In the genomic region with DNA sequence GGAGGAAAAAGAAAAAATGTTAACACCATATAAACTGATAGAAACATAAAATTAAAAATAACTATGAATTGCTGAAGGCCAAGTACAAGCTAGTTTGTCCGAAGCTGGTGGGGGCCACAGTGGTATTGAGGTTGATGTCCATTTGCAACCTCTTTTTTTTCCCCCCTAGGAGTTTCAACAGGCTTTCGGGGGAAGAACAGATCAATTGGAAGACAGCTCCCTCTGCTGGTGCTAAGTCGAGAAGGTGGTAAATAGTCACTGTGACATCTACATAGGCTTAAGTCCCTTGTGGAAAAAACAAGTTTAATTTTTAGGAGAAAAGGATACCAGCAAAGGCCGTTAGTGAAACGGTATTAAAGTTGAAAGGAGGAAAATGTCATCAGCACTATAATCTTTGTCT, we compare ENCODE assay signal across 2 cellular contexts.
TF ChIP-seq lines count a peak whose summit lies in the region.

No MANE protein-coding gene starts in this region.

TF ChIP-seq in SK-N-SH treated with all-trans-retinoic acid at 6 μM for 48 hours, 23 proteins besides CTCF, POLR2A, EP300 and RAD21 (continued from another document):
- TF ChIP-seq, protein P1, sequence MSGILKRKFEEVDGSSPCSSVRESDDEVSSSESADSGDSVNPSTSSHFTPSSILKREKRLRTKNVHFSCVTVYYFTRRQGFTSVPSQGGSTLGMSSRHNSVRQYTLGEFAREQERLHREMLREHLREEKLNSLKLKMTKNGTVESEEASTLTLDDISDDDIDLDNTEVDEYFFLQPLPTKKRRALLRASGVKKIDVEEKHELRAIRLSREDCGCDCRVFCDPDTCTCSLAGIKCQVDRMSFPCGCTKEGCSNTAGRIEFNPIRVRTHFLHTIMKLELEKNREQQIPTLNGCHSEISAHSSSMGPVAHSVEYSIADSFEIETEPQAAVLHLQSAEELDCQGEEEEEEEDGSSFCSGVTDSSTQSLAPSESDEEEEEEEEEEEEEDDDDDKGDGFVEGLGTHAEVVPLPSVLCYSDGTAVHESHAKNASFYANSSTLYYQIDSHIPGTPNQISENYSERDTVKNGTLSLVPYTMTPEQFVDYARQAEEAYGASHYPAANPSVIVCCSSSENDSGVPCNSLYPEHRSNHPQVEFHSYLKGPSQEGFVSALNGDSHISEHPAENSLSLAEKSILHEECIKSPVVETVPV (CRISPR knock-in tag; IDR thresholded peaks at IDR 0.05), result no peak
- TF ChIP-seq GLIS3 (CRISPR knock-in tag; IDR thresholded peaks at IDR 0.05) (no peak), ISL1 (CRISPR knock-in tag; IDR thresholded peaks at IDR 0.05) (no peak), ZNF8 (CRISPR knock-in tag; IDR thresholded peaks at IDR 0.05) (no peak), ZNF565 (CRISPR knock-in tag; conservative IDR thresholded peaks at IDR 0.05; ENCODE audit: low read depth) (no peak), ZFP3 (CRISPR knock-in tag; IDR thresholded peaks at IDR 0.05) (no peak), ZFP30 (CRISPR knock-in tag; IDR thresholded peaks at IDR 0.05) (no peak)
- TF ChIP-seq, protein P2, sequence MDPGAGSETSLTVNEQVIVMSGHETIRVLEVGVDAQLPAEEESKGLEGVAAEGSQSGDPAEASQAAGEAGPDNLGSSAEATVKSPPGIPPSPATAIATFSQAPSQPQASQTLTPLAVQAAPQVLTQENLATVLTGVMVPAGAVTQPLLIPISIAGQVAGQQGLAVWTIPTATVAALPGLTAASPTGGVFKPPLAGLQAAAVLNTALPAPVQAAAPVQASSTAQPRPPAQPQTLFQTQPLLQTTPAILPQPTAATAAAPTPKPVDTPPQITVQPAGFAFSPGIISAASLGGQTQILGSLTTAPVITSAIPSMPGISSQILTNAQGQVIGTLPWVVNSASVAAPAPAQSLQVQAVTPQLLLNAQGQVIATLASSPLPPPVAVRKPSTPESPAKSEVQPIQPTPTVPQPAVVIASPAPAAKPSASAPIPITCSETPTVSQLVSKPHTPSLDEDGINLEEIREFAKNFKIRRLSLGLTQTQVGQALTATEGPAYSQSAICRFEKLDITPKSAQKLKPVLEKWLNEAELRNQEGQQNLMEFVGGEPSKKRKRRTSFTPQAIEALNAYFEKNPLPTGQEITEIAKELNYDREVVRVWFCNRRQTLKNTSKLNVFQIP (CRISPR knock-in tag; IDR thresholded peaks at IDR 0.05; ENCODE audit: borderline replicate concordance, low read depth), result no peak
- TF ChIP-seq, protein P3, sequence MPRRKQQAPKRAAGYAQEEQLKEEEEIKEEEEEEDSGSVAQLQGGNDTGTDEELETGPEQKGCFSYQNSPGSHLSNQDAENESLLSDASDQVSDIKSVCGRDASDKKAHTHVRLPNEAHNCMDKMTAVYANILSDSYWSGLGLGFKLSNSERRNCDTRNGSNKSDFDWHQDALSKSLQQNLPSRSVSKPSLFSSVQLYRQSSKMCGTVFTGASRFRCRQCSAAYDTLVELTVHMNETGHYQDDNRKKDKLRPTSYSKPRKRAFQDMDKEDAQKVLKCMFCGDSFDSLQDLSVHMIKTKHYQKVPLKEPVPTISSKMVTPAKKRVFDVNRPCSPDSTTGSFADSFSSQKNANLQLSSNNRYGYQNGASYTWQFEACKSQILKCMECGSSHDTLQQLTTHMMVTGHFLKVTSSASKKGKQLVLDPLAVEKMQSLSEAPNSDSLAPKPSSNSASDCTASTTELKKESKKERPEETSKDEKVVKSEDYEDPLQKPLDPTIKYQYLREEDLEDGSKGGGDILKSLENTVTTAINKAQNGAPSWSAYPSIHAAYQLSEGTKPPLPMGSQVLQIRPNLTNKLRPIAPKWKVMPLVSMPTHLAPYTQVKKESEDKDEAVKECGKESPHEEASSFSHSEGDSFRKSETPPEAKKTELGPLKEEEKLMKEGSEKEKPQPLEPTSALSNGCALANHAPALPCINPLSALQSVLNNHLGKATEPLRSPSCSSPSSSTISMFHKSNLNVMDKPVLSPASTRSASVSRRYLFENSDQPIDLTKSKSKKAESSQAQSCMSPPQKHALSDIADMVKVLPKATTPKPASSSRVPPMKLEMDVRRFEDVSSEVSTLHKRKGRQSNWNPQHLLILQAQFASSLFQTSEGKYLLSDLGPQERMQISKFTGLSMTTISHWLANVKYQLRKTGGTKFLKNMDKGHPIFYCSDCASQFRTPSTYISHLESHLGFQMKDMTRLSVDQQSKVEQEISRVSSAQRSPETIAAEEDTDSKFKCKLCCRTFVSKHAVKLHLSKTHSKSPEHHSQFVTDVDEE (CRISPR knock-in tag; IDR thresholded peaks at IDR 0.05), result no peak
TF ChIP-seq in SK-N-SH treated with all-trans-retinoic acid at 6 μM for 48 hours: peak in this region for 0.

TF ChIP-seq in H1, 55 proteins besides CTCF, POLR2A, EP300 and RAD21 (continued from another document):
- TF ChIP-seq, protein P4, sequence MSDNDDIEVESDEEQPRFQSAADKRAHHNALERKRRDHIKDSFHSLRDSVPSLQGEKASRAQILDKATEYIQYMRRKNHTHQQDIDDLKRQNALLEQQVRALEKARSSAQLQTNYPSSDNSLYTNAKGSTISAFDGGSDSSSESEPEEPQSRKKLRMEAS (IDR thresholded peaks at IDR 0.05), result no peak
- no peak for TF ChIP-seq FOSL1 (IDR thresholded peaks at IDR 0.05; ENCODE audit: insufficient read depth, low read depth, low read length)
- no peak for TF ChIP-seq RBBP5 (IDR thresholded peaks at IDR 0.05; ENCODE audit: borderline replicate concordance, low read depth, low read length)
- TF ChIP-seq, protein P5, sequence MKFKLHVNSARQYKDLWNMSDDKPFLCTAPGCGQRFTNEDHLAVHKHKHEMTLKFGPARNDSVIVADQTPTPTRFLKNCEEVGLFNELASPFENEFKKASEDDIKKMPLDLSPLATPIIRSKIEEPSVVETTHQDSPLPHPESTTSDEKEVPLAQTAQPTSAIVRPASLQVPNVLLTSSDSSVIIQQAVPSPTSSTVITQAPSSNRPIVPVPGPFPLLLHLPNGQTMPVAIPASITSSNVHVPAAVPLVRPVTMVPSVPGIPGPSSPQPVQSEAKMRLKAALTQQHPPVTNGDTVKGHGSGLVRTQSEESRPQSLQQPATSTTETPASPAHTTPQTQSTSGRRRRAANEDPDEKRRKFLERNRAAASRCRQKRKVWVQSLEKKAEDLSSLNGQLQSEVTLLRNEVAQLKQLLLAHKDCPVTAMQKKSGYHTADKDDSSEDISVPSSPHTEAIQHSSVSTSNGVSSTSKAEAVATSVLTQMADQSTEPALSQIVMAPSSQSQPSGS (IDR thresholded peaks at IDR 0.05; ENCODE audit: low read length), result no peak
- no peak for TF ChIP-seq CREB1 (IDR thresholded peaks at IDR 0.05)
- TF ChIP-seq POLR2AphosphoS5 (IDR thresholded peaks at IDR 0.05; ENCODE audit: low read depth, low read length), result no peak
- no peak for TF ChIP-seq ZNF274 (IDR thresholded peaks at IDR 0.05; ENCODE audit: borderline replicate concordance, extremely low read depth, low read length)
